In genomic region chr5:65760504-65761275, GRCh38 we compare ENCODE assay signal across 8 cellular contexts. TPM values are rescaled to one million over a fixed set of nuclear protein-coding genes. Genes with fewer than 3 reads are reported as not detected.
DNase-seq lines count a peak whose midpoint lies in the region; ATAC-seq and TF ChIP-seq lines count a peak whose summit lies in the region.

No MANE protein-coding gene starts in this region.

- peak; percentile 59 for ATAC-seq in HG02938 (IDR thresholded peaks at IDR 0.05; ENCODE audit: unreplicated experiment)
- ATAC-seq in GM18861 (IDR thresholded peaks at IDR 0.05; ENCODE audit: unreplicated experiment): no peak

- peak overlapping the region in 1 of 7 donors; percentile 5 for H3K27ac Mint-ChIP-seq in CD14-positive monocyte

- no peak overlapping the region for H3K4me3 Mint-ChIP-seq in CD14-positive monocyte

- intact Hi-C loops in CD14-positive monocyte (cut with micrococcal nuclease): no loop called here

- H3K9me3 Mint-ChIP-seq in CD14-positive monocyte: no peaks in the 10 kb centered on the region

- DNase-seq in GM03348 (ENCODE audit: low spot score) (peak; percentile 62), fibroblast of the aortic adventitia (ENCODE audit: low read depth) (peak; percentile 79), NCI-H446 treated with DMSO at 0.1 percent for 48 hours (lab: John Stamatoyannopoulos, UW) (no peak), CD14-positive monocyte (ENCODE audit: low spot score) (no peak)
- peak; percentile 46 to 54 for DNase-seq in activated CD4-positive, alpha-beta T cell treated with anti-CD3 and anti-CD28 coated beads for 4 hours
- DNase-seq in stimulated activated CD4-positive, alpha-beta T cell treated with anti-CD3 and anti-CD28 coated beads, Interleukin-2, amount 100 ng/mL, for 4 hours (ENCODE audit: low read depth): peak; percentile 33

- H3K27me3 Mint-ChIP-seq in CD14-positive monocyte (ENCODE audit: low read depth in 3 of 3): no peaks in the 10 kb centered on the region

- H3K4me1 Mint-ChIP-seq in CD14-positive monocyte: no peaks in the 10 kb centered on the region

- TF ChIP-seq CTCF in fibroblast of the aortic adventitia (IDR thresholded peaks at IDR 0.05; ENCODE audit: insufficient read depth, low read length) (peak; percentile 19), CD14-positive monocyte (IDR thresholded peaks at IDR 0.05) (no peak)

- no peak overlapping the region for H3K4me3 ChIP-seq in fibroblast of the aortic adventitia (ENCODE audit: low read depth, low read length)

- peaks cover 30 to 44% of the 10 kb centered on the region in 2 donors for H3K36me3 Mint-ChIP-seq in CD14-positive monocyte

RNA-seq across cellular contexts. Expression of gene NLN, which starts 38.7 kb away (rescaled TPM):
- 26.9 and 30.2 TPM in 2 replicates for total RNA-seq in fibroblast of the aortic adventitia (ENCODE audit: low replicate concordance)
- 10 to 100 TPM; 17.7 to 39.2 TPM for polyA plus RNA-seq in CD14-positive monocyte

RNA-seq across cellular contexts. Expression of gene SGTB, which starts 38.8 kb away (rescaled TPM):
- total RNA-seq in fibroblast of the aortic adventitia (ENCODE audit: low replicate concordance): 6.1 and 16.4 TPM in 2 replicates
- polyA plus RNA-seq in CD14-positive monocyte: 10 to 100 TPM in 1 of 2 donors, 1 to 10 TPM in 1; 7.4 to 16.5 TPM

Comparison
In these comparisons a context has a peak if more than half of its experiments do, and no peak if none do; other contexts are left out.
1. DNase-seq: peak in GM03348 (single experiment), activated CD4-positive, alpha-beta T cell treated with anti-CD3 and anti-CD28 coated beads for 4 hours (2 of 2), fibroblast of the aortic adventitia (single experiment) and stimulated activated CD4-positive, alpha-beta T cell treated with anti-CD3 and anti-CD28 coated beads, Interleukin-2, amount 100 ng/mL, for 4 hours (single experiment); none in NCI-H446 treated with DMSO at 0.1 percent for 48 hours (single experiment) and CD14-positive monocyte (single experiment).